1 cellular context compared by ENCODE assay signal in the genomic region with DNA sequence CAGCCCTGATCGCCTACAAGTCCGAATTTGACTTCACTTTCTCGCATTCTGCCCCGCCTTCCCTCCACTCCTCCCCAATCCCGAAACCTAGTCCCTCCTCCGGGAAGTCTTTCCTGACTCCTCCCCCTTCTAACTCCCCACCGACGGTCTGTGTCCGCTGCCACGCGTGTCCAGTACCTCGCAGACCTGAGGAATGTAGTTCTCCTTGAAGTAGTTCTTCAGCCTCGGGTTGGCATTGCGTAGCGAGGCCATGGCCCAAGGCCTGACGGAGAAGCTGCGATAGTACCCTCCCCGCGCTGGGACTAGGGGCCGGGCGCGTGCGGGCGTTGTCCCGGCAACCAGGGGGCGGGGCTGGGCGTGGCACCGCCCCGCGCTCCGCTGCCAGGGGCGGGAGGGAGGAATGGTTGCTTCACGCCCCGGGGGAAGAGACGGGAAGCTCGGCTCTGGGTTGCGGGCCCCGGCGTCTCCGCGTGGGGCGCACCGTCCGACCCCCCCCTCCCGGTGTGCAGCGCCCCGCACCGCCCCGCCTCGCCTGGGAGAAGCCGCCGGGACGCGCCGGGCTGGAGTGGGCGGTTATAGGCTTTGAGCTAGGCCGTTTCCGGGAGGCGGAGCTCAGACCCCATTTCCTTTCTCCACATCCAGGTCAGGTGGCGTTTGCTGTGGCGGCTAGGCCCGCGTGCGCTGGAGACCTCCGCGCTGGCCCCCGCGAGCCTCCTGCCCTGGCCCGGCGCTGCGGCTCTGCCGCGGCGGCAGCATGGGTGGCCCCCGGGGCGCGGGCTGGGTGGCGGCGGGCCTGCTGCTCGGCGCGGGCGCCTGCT.
TF ChIP-seq lines count a peak whose summit lies in the region.

A gene (plus strand): TSS at position 622 of the 818 bp plus-strand sequence. CDS start 133 bp downstream, at position 755.
A gene (minus strand): TSS at position 278 of the 818 bp plus-strand sequence.

TF ChIP-seq in K562, 482 proteins besides CTCF, POLR2A, EP300 and RAD21 (continued from another document and continues in another):
- TF ChIP-seq, protein P1, sequence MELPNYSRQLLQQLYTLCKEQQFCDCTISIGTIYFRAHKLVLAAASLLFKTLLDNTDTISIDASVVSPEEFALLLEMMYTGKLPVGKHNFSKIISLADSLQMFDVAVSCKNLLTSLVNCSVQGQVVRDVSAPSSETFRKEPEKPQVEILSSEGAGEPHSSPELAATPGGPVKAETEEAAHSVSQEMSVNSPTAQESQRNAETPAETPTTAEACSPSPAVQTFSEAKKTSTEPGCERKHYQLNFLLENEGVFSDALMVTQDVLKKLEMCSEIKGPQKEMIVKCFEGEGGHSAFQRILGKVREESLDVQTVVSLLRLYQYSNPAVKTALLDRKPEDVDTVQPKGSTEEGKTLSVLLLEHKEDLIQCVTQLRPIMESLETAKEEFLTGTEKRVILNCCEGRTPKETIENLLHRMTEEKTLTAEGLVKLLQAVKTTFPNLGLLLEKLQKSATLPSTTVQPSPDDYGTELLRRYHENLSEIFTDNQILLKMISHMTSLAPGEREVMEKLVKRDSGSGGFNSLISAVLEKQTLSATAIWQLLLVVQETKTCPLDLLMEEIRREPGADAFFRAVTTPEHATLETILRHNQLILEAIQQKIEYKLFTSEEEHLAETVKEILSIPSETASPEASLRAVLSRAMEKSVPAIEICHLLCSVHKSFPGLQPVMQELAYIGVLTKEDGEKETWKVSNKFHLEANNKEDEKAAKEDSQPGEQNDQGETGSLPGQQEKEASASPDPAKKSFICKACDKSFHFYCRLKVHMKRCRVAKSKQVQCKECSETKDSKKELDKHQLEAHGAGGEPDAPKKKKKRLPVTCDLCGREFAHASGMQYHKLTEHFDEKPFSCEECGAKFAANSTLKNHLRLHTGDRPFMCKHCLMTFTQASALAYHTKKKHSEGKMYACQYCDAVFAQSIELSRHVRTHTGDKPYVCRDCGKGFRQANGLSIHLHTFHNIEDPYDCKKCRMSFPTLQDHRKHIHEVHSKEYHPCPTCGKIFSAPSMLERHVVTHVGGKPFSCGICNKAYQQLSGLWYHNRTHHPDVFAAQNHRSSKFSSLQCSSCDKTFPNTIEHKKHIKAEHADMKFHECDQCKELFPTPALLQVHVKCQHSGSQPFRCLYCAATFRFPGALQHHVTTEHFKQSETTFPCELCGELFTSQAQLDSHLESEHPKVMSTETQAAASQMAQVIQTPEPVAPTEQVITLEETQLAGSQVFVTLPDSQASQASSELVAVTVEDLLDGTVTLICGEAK (IDR thresholded peaks at IDR 0.05), result peak; percentile 73
- TF ChIP-seq, protein P1 (CRISPR knock-in tag; IDR thresholded peaks at IDR 0.05), result no peak
- no peak for TF ChIP-seq EHMT2 (IDR thresholded peaks at IDR 0.05)
- TF ChIP-seq PRMT5 (CRISPR knock-in tag; IDR thresholded peaks at IDR 0.05), result no peak
- no peak for TF ChIP-seq CBX5 (IDR thresholded peaks at IDR 0.05; ENCODE audit: borderline replicate concordance, low read depth)
- TF ChIP-seq HNRNPLL (IDR thresholded peaks at IDR 0.05; ENCODE audit: low read depth, low read length, poor library complexity, severe bottlenecking), result peak; percentile 56
- TF ChIP-seq RFX5 (IDR thresholded peaks at IDR 0.05; ENCODE audit: low read depth, low read length), result no peak
- no peak for TF ChIP-seq NR1H2 (CRISPR knock-in tag; IDR thresholded peaks at IDR 0.05)
- TF ChIP-seq HDAC2 (IDR thresholded peaks at IDR 0.05), result peak; percentile 94
- TF ChIP-seq ZNF699 (CRISPR knock-in tag; IDR thresholded peaks at IDR 0.05; ENCODE audit: insufficient replicate concordance), result no peak
- no peak for TF ChIP-seq ZNF197 (CRISPR knock-in tag; IDR thresholded peaks at IDR 0.05; ENCODE audit: low read depth)
- TF ChIP-seq TEAD2 (tag; IDR thresholded peaks at IDR 0.05), result no peak
- no peak for TF ChIP-seq ILF3 (IDR thresholded peaks at IDR 0.05; ENCODE audit: borderline replicate concordance)
- peak; percentile 73; the same call in 1 of the 2 replicates for TF ChIP-seq PHF8 (IDR thresholded peaks at IDR 0.05; ENCODE audit: borderline replicate concordance, low read length)
- no peak for TF ChIP-seq SREBF1 (IDR thresholded peaks at IDR 0.05; ENCODE audit: borderline replicate concordance, low read depth, low read length)
- TF ChIP-seq, protein P2, sequence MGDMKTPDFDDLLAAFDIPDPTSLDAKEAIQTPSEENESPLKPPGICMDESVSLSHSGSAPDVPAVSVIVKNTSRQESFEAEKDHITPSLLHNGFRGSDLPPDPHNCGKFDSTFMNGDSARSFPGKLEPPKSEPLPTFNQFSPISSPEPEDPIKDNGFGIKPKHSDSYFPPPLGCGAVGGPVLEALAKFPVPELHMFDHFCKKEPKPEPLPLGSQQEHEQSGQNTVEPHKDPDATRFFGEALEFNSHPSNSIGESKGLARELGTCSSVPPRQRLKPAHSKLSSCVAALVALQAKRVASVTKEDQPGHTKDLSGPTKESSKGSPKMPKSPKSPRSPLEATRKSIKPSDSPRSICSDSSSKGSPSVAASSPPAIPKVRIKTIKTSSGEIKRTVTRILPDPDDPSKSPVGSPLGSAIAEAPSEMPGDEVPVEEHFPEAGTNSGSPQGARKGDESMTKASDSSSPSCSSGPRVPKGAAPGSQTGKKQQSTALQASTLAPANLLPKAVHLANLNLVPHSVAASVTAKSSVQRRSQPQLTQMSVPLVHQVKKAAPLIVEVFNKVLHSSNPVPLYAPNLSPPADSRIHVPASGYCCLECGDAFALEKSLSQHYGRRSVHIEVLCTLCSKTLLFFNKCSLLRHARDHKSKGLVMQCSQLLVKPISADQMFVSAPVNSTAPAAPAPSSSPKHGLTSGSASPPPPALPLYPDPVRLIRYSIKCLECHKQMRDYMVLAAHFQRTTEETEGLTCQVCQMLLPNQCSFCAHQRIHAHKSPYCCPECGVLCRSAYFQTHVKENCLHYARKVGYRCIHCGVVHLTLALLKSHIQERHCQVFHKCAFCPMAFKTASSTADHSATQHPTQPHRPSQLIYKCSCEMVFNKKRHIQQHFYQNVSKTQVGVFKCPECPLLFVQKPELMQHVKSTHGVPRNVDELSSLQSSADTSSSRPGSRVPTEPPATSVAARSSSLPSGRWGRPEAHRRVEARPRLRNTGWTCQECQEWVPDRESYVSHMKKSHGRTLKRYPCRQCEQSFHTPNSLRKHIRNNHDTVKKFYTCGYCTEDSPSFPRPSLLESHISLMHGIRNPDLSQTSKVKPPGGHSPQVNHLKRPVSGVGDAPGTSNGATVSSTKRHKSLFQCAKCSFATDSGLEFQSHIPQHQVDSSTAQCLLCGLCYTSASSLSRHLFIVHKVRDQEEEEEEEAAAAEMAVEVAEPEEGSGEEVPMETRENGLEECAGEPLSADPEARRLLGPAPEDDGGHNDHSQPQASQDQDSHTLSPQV (IDR thresholded peaks at IDR 0.05), result 0 out of 2 replicates have a peak, but pooled peaks have one; percentile 52
- TF ChIP-seq MTA3 (IDR thresholded peaks at IDR 0.05; ENCODE audit: borderline replicate concordance), result peak; percentile 34; the same call in 1 of the 2 replicates
- 0 out of 2 replicates have a peak, but pooled peaks have one; percentile 7 for TF ChIP-seq ZNF12 (CRISPR knock-in tag; IDR thresholded peaks at IDR 0.05)
- TF ChIP-seq PURB (CRISPR knock-in tag; IDR thresholded peaks at IDR 0.05; ENCODE audit: low read depth), result no peak
- TF ChIP-seq NR3C1 (CRISPR knock-in tag; IDR thresholded peaks at IDR 0.05), result no peak
- TF ChIP-seq SMARCC2 (IDR thresholded peaks at IDR 0.05; ENCODE audit: low read depth), result no peak
- TF ChIP-seq RBM22 (IDR thresholded peaks at IDR 0.05; ENCODE audit: low read depth, low read length, poor library complexity, severe bottlenecking), result peak; percentile 98
- peak; percentile 91 for TF ChIP-seq GATAD2B (IDR thresholded peaks at IDR 0.05; ENCODE audit: borderline replicate concordance)
- TF ChIP-seq, protein P3, sequence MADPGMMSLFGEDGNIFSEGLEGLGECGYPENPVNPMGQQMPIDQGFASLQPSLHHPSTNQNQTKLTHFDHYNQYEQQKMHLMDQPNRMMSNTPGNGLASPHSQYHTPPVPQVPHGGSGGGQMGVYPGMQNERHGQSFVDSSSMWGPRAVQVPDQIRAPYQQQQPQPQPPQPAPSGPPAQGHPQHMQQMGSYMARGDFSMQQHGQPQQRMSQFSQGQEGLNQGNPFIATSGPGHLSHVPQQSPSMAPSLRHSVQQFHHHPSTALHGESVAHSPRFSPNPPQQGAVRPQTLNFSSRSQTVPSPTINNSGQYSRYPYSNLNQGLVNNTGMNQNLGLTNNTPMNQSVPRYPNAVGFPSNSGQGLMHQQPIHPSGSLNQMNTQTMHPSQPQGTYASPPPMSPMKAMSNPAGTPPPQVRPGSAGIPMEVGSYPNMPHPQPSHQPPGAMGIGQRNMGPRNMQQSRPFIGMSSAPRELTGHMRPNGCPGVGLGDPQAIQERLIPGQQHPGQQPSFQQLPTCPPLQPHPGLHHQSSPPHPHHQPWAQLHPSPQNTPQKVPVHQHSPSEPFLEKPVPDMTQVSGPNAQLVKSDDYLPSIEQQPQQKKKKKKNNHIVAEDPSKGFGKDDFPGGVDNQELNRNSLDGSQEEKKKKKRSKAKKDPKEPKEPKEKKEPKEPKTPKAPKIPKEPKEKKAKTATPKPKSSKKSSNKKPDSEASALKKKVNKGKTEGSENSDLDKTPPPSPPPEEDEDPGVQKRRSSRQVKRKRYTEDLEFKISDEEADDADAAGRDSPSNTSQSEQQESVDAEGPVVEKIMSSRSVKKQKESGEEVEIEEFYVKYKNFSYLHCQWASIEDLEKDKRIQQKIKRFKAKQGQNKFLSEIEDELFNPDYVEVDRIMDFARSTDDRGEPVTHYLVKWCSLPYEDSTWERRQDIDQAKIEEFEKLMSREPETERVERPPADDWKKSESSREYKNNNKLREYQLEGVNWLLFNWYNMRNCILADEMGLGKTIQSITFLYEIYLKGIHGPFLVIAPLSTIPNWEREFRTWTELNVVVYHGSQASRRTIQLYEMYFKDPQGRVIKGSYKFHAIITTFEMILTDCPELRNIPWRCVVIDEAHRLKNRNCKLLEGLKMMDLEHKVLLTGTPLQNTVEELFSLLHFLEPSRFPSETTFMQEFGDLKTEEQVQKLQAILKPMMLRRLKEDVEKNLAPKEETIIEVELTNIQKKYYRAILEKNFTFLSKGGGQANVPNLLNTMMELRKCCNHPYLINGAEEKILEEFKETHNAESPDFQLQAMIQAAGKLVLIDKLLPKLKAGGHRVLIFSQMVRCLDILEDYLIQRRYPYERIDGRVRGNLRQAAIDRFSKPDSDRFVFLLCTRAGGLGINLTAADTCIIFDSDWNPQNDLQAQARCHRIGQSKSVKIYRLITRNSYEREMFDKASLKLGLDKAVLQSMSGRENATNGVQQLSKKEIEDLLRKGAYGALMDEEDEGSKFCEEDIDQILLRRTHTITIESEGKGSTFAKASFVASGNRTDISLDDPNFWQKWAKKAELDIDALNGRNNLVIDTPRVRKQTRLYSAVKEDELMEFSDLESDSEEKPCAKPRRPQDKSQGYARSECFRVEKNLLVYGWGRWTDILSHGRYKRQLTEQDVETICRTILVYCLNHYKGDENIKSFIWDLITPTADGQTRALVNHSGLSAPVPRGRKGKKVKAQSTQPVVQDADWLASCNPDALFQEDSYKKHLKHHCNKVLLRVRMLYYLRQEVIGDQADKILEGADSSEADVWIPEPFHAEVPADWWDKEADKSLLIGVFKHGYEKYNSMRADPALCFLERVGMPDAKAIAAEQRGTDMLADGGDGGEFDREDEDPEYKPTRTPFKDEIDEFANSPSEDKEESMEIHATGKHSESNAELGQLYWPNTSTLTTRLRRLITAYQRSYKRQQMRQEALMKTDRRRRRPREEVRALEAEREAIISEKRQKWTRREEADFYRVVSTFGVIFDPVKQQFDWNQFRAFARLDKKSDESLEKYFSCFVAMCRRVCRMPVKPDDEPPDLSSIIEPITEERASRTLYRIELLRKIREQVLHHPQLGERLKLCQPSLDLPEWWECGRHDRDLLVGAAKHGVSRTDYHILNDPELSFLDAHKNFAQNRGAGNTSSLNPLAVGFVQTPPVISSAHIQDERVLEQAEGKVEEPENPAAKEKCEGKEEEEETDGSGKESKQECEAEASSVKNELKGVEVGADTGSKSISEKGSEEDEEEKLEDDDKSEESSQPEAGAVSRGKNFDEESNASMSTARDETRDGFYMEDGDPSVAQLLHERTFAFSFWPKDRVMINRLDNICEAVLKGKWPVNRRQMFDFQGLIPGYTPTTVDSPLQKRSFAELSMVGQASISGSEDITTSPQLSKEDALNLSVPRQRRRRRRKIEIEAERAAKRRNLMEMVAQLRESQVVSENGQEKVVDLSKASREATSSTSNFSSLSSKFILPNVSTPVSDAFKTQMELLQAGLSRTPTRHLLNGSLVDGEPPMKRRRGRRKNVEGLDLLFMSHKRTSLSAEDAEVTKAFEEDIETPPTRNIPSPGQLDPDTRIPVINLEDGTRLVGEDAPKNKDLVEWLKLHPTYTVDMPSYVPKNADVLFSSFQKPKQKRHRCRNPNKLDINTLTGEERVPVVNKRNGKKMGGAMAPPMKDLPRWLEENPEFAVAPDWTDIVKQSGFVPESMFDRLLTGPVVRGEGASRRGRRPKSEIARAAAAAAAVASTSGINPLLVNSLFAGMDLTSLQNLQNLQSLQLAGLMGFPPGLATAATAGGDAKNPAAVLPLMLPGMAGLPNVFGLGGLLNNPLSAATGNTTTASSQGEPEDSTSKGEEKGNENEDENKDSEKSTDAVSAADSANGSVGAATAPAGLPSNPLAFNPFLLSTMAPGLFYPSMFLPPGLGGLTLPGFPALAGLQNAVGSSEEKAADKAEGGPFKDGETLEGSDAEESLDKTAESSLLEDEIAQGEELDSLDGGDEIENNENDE (IDR thresholded peaks at IDR 0.05; ENCODE audit: low read depth, low read length), result no peak
- no peak for TF ChIP-seq ZNF696 (CRISPR knock-in tag; conservative IDR thresholded peaks at IDR 0.05)
- TF ChIP-seq DACH1 (IDR thresholded peaks at IDR 0.05; ENCODE audit: partially characterized antibody), result peak; percentile 38
